23 cellular contexts compared by ENCODE assay signal in genomic region chr2:218421027-218421426, GRCh38. TPM values are rescaled to one million over a fixed set of nuclear protein-coding genes. Genes with fewer than 3 reads are reported as not detected.
DNase-seq lines count a peak whose midpoint lies in the region; ATAC-seq and TF ChIP-seq lines count a peak whose summit lies in the region.
"Had no signal": no experiment of that assay in that cellular context is flagged by ENCODE, and none has a peak within 500 bp of the region (broad histone marks: within the 10 kb centered on the region; RNA-seq: fewer than 3 reads in every experiment).

No MANE protein-coding gene starts in this region.

- ATAC-seq in GM19023 (IDR thresholded peaks at IDR 0.05; ENCODE audit: unreplicated experiment): no peak
- ATAC-seq: A549 had no signal

- WGBS in smooth muscle cell (ENCODE audit: low lambda C conversion rate): 100% methylated on average over 2 of the region's 2 CpGs

- no peaks in the 10 kb centered on the region for H3F3A ChIP-seq in smooth muscle cell (ENCODE audit: low read depth)

- H3K9ac ChIP-seq in Karpas-422 (ENCODE audit: low read length) (no peak overlapping the region), colonic mucosa (ENCODE audit: low read depth in 2 of 2, low read length in 2 of 2) (peak overlapping the region in 1 of 2 donors; percentile 97), mucosa of stomach (ENCODE audit: low read length) (peak overlapping the region; percentile 57), smooth muscle cell (ENCODE audit: low read depth) (no peak overlapping the region)
- H3K9ac ChIP-seq: BLaER1 treated with 17β-estradiol and CSF1 and Interleukin-3, amounts not matched to agents 10 nM and 100 nM had no signal

- H3K4me2 ChIP-seq in Karpas-422 (ENCODE audit: low read depth, low read length, poor library complexity, severe bottlenecking) (no peak overlapping the region), smooth muscle cell (no peak overlapping the region)
- H3K4me2 ChIP-seq: A549; BLaER1 treated with 17β-estradiol and CSF1 and Interleukin-3, amounts not matched to agents 10 nM and 100 nM; PC-9 had no signal

- H2AFZ ChIP-seq in Karpas-422 (ENCODE audit: low read length): no peak overlapping the region
- no peak overlapping the region for H2AFZ ChIP-seq in smooth muscle cell (ENCODE audit: low read depth)
- H2AFZ ChIP-seq: PC-9 had no signal

- H3K27ac ChIP-seq in Karpas-422 (ENCODE audit: low read length): no peak overlapping the region
- H3K27ac ChIP-seq in colonic mucosa: no peak overlapping the region
- no peak overlapping the region for H3K27ac ChIP-seq in smooth muscle cell (ENCODE audit: low read depth)
- H3K27ac ChIP-seq: A549; BLaER1 treated with 17β-estradiol and CSF1 and Interleukin-3, amounts not matched to agents 10 nM and 100 nM; PC-9 had no signal

- H3K27me3 ChIP-seq in Karpas-422 (ENCODE audit: low read length) (no peaks in the 10 kb centered on the region), colonic mucosa (no peaks in the 10 kb centered on the region), mucosa of stomach (ENCODE audit: control insufficient read depth, insufficient read depth, low read length) (no peaks in the 10 kb centered on the region), smooth muscle cell (ENCODE audit: low read depth) (no peaks in the 10 kb centered on the region)
- H3K27me3 ChIP-seq: BLaER1 treated with 17β-estradiol and CSF1 and Interleukin-3, amounts not matched to agents 10 nM and 100 nM had no signal

- no peaks in the 10 kb centered on the region for H4K20me1 ChIP-seq in Karpas-422 (ENCODE audit: insufficient read depth, low read depth, low read length)
- no peaks in the 10 kb centered on the region for H4K20me1 ChIP-seq in smooth muscle cell (ENCODE audit: low read depth)
- H4K20me1 ChIP-seq: BLaER1 treated with 17β-estradiol and CSF1 and Interleukin-3, amounts not matched to agents 10 nM and 100 nM had no signal

- DNase-seq in Karpas-422: peak; percentile 27
- no peak for DNase-seq in colonic mucosa
- no peak for DNase-seq in smooth muscle cell (lab: John Stamatoyannopoulos, UW; ENCODE audit: unreplicated experiment)
- DNase-seq in DMS153 treated with DMSO at 0.1 percent for 48 hours (lab: John Stamatoyannopoulos, UW; ENCODE audit: unreplicated experiment): no peak
- DNase-seq in DMS 273 treated with DMSO at 0.1 percent for 48 hours (lab: John Stamatoyannopoulos, UW): no peak
- DNase-seq: AML-193; CD4-positive, alpha-beta memory T cell; COR-L47; DND-41; NCI-H1417; NCI-H1694; NCI-H2029 treated with DMSO at 0.1 percent for 48 hours; NCI-H526 treated with DMSO at 0.1 percent for 48 hours; PC-9; RPMI8226; SHP77 had no signal

- H3K4me3 ChIP-seq in Karpas-422 (ENCODE audit: low read length) (no peak overlapping the region), colonic mucosa (peak overlapping the region; percentile 59), mucosa of stomach (ENCODE audit: low read length) (peak overlapping the region; percentile 25), smooth muscle cell (peak overlapping the region; percentile 13)
- H3K4me3 ChIP-seq: A549; BLaER1 treated with 17β-estradiol and CSF1 and Interleukin-3, amounts not matched to agents 10 nM and 100 nM; PC-9 had no signal

- H3K79me2 ChIP-seq in Karpas-422 (ENCODE audit: low read length) (no peaks in the 10 kb centered on the region), smooth muscle cell (ENCODE audit: low read depth) (no peaks in the 10 kb centered on the region)

- H3K36me3 ChIP-seq in Karpas-422 (ENCODE audit: insufficient read depth, low read length) (no peaks in the 10 kb centered on the region), colonic mucosa (no peaks in the 10 kb centered on the region), mucosa of stomach (ENCODE audit: control insufficient read depth, insufficient read depth, low read length) (no peaks in the 10 kb centered on the region), smooth muscle cell (ENCODE audit: low read depth) (no peaks in the 10 kb centered on the region)
- H3K36me3 ChIP-seq: BLaER1 treated with 17β-estradiol and CSF1 and Interleukin-3, amounts not matched to agents 10 nM and 100 nM had no signal

- H3K9me2 ChIP-seq in Karpas-422 (replicated peaks; ENCODE audit: insufficient read depth, low read length): no peaks in the 10 kb centered on the region

- TF ChIP-seq CTCF in colonic mucosa (IDR thresholded peaks at IDR 0.05) (no peak), smooth muscle cell (IDR thresholded peaks at IDR 0.05; ENCODE audit: borderline replicate concordance, insufficient read depth, poor library complexity, severe bottlenecking) (no peak)

- intact Hi-C loops in colonic mucosa (cut with DNase I): no loop called here

- H3K9me3 ChIP-seq in Karpas-422 (ENCODE audit: low read length) (no peaks in the 10 kb centered on the region), colonic mucosa (no peaks in the 10 kb centered on the region), mucosa of stomach (ENCODE audit: control insufficient read depth, low read length) (no peaks in the 10 kb centered on the region), smooth muscle cell (replicated peaks; ENCODE audit: low read depth) (no peaks in the 10 kb centered on the region)
- H3K9me3 ChIP-seq: A549; BLaER1 treated with 17β-estradiol and CSF1 and Interleukin-3, amounts not matched to agents 10 nM and 100 nM had no signal

- H3K4me1 ChIP-seq in Karpas-422 (ENCODE audit: low read length) (peaks cover 4% of the 10 kb centered on the region), colonic mucosa (peaks cover 4% of the 10 kb centered on the region), mucosa of stomach (ENCODE audit: control insufficient read depth, insufficient read depth, low read length) (peaks cover 32% of the 10 kb centered on the region), smooth muscle cell (ENCODE audit: low read depth) (no peaks in the 10 kb centered on the region)
- H3K4me1 ChIP-seq: BLaER1 treated with 17β-estradiol and CSF1 and Interleukin-3, amounts not matched to agents 10 nM and 100 nM had no signal

RNA-seq across cellular contexts. Expression of gene VIL1, which starts 2.1 kb away (rescaled TPM):
- total RNA-seq in Karpas-422 (2014; rRNA removed; shearing (Covaris generic); ENCODE audit: low replicate concordance): not detected in 2 replicates
- total RNA-seq in colonic mucosa (100 to 1,000 TPM; 545 to 634 TPM), smooth muscle cell (not detected in 2 replicates)
- 0.14 and 0.15 TPM in 2 replicates for polyA plus RNA-seq in smooth muscle cell
- total RNA-seq: CD4-positive, alpha-beta memory T cell; LHCN-M2; MCF 10A; PC-9 had no signal
- polyA plus RNA-seq: CD4-positive, alpha-beta memory T cell had no signal

RNA-seq across cellular contexts. Expression of gene CTDSP1, which starts 21.4 kb away (rescaled TPM):
- total RNA-seq in Karpas-422 (2014; rRNA removed; shearing (Covaris generic); ENCODE audit: low replicate concordance): 46.3 and 72.6 TPM in 2 replicates
- total RNA-seq in colonic mucosa (100 to 1,000 TPM; 137 to 150 TPM), smooth muscle cell (62.5 and 70.9 TPM in 2 replicates)
- polyA plus RNA-seq in smooth muscle cell: 18.7 and 20.3 TPM in 2 replicates

RNA-seq across cellular contexts. Expression of gene SLC11A1, which starts 39.0 kb away (rescaled TPM):
- total RNA-seq in Karpas-422 (2014; rRNA removed; shearing (Covaris generic); ENCODE audit: low replicate concordance): 1.9 TPM in 1 of 2 replicates, not detected in the other
- total RNA-seq in colonic mucosa: 1 to 10 TPM; 1.1 to 1.8 TPM
- total RNA-seq in smooth muscle cell: 0.31 TPM in 1 of 2 replicates, not detected in the other
- 0.14 and 0.38 TPM in 2 replicates for polyA plus RNA-seq in smooth muscle cell
- total RNA-seq: SK-MEL-5 had no signal

Comparison
In these comparisons a context has a peak if more than half of its experiments do, and no peak if none do; other contexts are left out.
1. RNA of gene VIL1, which starts 2.1 kb away (total RNA-seq): 545 to 634 TPM in colonic mucosa; not detected in Karpas-422 and not detected in smooth muscle cell; every median in the first group is over 100 times any median in the second.